Comparison of ENCODE assay signal across 11 cellular contexts in the genomic region with DNA sequence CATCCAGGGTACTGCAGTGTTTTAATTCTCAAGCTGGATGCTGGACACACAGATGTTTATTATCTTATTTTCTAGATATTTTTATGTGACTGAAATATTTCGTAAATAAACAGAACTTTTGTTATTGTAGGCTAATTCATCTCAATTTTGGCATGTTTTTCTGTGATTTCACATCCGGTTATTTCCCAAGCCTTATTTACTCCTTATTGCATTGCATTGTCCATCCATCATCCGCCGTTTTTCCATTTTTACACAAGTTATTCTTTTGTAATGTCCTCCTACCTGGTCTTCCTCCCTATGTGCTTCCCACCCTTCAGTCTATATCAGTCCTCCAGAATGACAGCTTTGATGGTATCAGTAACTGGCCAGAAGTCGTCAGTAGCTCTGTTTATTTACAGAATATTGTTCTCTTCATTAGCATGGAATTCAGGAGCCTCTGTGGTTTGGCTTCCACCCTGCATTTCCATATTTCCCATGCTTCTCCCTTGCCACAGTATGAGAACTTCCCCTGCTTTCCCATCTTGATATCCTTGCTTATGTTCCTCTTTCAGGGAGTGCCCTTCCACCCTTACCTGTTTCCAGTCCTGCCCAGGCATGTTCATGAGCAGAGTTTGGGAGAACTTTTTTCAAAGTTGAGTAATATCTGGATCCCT. TPM values are rescaled to one million over a fixed set of nuclear protein-coding genes. Genes with fewer than 3 reads are reported as not detected.
DNase-seq lines count a peak whose midpoint lies in the region; TF ChIP-seq lines count a peak whose summit lies in the region.
"Had no signal": no experiment of that assay in that cellular context is flagged by ENCODE, and none has a peak within 500 bp of the region (broad histone marks: within the 10 kb centered on the region; RNA-seq: fewer than 3 reads in every experiment).

No MANE protein-coding gene starts in this region.

- peak overlapping the region; percentile 26 to 69 (median 38) for H3K27ac ChIP-seq in esophagus squamous epithelium
- H3K27ac ChIP-seq: thyroid gland had no signal

- TF ChIP-seq CTCF in esophagus squamous epithelium (IDR thresholded peaks at IDR 0.05) = no peak

- H3K36me3 Mint-ChIP-seq in activated CD4-positive, alpha-beta T cell treated with anti-CD3 and anti-CD28 coated beads, Interleukin-2, amount 10 ng/mL, durations not matched to agents 24 days and 14 days (ENCODE audit: low read depth) = no peaks in the 10 kb centered on the region
- H3K36me3 Mint-ChIP-seq: naive thymus-derived CD8-positive, alpha-beta T cell had no signal

- no peaks in the 10 kb centered on the region for H3K9me3 Mint-ChIP-seq in activated CD4-positive, alpha-beta T cell treated with anti-CD3 and anti-CD28 coated beads, Interleukin-2, amount 10 ng/mL, durations not matched to agents 24 days and 14 days
- H3K9me3 Mint-ChIP-seq: naive thymus-derived CD8-positive, alpha-beta T cell had no signal

- intact Hi-C loops in activated CD4-positive, alpha-beta T cell treated with anti-CD3 and anti-CD28 coated beads, Interleukin-2, amount 10 ng/mL, durations not matched to agents 24 days and 14 days (cut with micrococcal nuclease) = loop anchor here (1.0 to 2.0 kb wide), 6 partner anchors 7 to 196 kb away; no protein-coding TSS in a partner anchor
- intact Hi-C loops in esophagus squamous epithelium (cut with DNase I) = no loop called here

- H3K4me3 ChIP-seq in esophagus squamous epithelium = peak overlapping the region in 1 of 4 donors; percentile 8
- H3K4me3 ChIP-seq: heart right ventricle, thyroid gland had no signal

- DNase-seq in activated CD4-positive, alpha-beta T cell treated with anti-CD3 and anti-CD28 coated beads, Interleukin-2, amount 10 ng/mL, durations not matched to agents 24 days and 14 days = no peak
- DNase-seq in activated CD4-positive, alpha-beta T cell treated with anti-CD3 and anti-CD28 coated beads for 1 hour = no peak
- DNase-seq in NCI-H526 (lab: John Stamatoyannopoulos, UW) (peak; percentile 84 to 85), esophagus squamous epithelium (lab: John Stamatoyannopoulos, UW) (no peak), superior temporal gyrus (ENCODE audit: extremely low spot score) (peak; percentile 26), NCI-H345 (lab: John Stamatoyannopoulos, UW) (no peak), activated gamma-delta T cell (lab: John Stamatoyannopoulos, UW) (no peak)
- no peak for DNase-seq in activated CD8-positive, alpha-beta memory T cell treated with anti-CD3 and anti-CD28 coated beads for 24 hours
- DNase-seq: heart right ventricle, thyroid gland had no signal

- peak overlapping the region; percentile 78 for H3K27ac Mint-ChIP-seq in activated CD4-positive, alpha-beta T cell treated with anti-CD3 and anti-CD28 coated beads, Interleukin-2, amount 10 ng/mL, durations not matched to agents 24 days and 14 days

- no peaks in the 10 kb centered on the region for H3K27me3 ChIP-seq in esophagus squamous epithelium
- H3K27me3 ChIP-seq: heart right ventricle, thyroid gland had no signal

- TF ChIP-seq POLR2A in esophagus squamous epithelium (IDR thresholded peaks at IDR 0.05) = no peak

- 45 to 54% methylated on average over 5 of the region's 5 CpGs for WGBS in esophagus squamous epithelium, 2 donors

- H3K36me3 ChIP-seq in esophagus squamous epithelium = no peaks in the 10 kb centered on the region
- H3K36me3 ChIP-seq: heart right ventricle, thyroid gland had no signal

- H3K27me3 Mint-ChIP-seq in activated CD4-positive, alpha-beta T cell treated with anti-CD3 and anti-CD28 coated beads, Interleukin-2, amount 10 ng/mL, durations not matched to agents 24 days and 14 days = peaks cover 19% of the 10 kb centered on the region

- peaks cover 13 to 83% (median 50%) of the 10 kb centered on the region in 3 donors for H3K4me1 ChIP-seq in esophagus squamous epithelium

- peak overlapping the region; percentile 25 for H3K4me3 Mint-ChIP-seq in activated CD4-positive, alpha-beta T cell treated with anti-CD3 and anti-CD28 coated beads, Interleukin-2, amount 10 ng/mL, durations not matched to agents 24 days and 14 days

- no peaks in the 10 kb centered on the region for H3K9me3 ChIP-seq in esophagus squamous epithelium
- H3K9me3 ChIP-seq: heart right ventricle, thyroid gland had no signal

- peaks cover 14% of the 10 kb centered on the region for H3K4me1 Mint-ChIP-seq in activated CD4-positive, alpha-beta T cell treated with anti-CD3 and anti-CD28 coated beads, Interleukin-2, amount 10 ng/mL, durations not matched to agents 24 days and 14 days

RNA-seq across cellular contexts. Expression of gene GNAI1, which starts 16.1 kb away (rescaled TPM):
- total RNA-seq in activated CD4-positive, alpha-beta T cell treated with anti-CD3 and anti-CD28 coated beads, Interleukin-2, amount 10 ng/mL, durations not matched to agents 24 days and 14 days = 5.7 and 6.8 TPM in 2 replicates
- 10 to 100 TPM; 27.3 to 46.3 (median 38.8) TPM for total RNA-seq in esophagus squamous epithelium

Comparison
In these comparisons a context has a peak if more than half of its experiments do, and no peak if none do; other contexts are left out.
1. DNase-seq: peak in NCI-H526 (2 of 2) and superior temporal gyrus (single experiment); none in activated CD4-positive, alpha-beta T cell treated with anti-CD3 and anti-CD28 coated beads, Interleukin-2, amount 10 ng/mL, durations not matched to agents 24 days and 14 days (single experiment), activated CD4-positive, alpha-beta T cell treated with anti-CD3 and anti-CD28 coated beads for 1 hour (single experiment), esophagus squamous epithelium (single experiment), NCI-H345 (single experiment), activated CD8-positive, alpha-beta memory T cell treated with anti-CD3 and anti-CD28 coated beads for 24 hours (single experiment) and activated gamma-delta T cell (single experiment).